3 cellular contexts compared by ENCODE assay signal in genomic region chr5:175848676-175849075, GRCh38.
A peak's percentile ranks its signal among the peaks of the same experiment; 100 is the strongest.
TF ChIP-seq lines count a peak whose summit lies in the region.

No MANE protein-coding gene starts in this region.

TF ChIP-seq in HepG2, 621 proteins besides CTCF, POLR2A, EP300 and RAD21:
- TF ChIP-seq ZNF205 (CRISPR knock-in tag; IDR thresholded peaks at IDR 0.05) (no peak), ZMYM3 (CRISPR knock-in tag; IDR thresholded peaks at IDR 0.05) (peak; percentile 73), ZNF570 (CRISPR knock-in tag; IDR thresholded peaks at IDR 0.05; ENCODE audit: borderline replicate concordance) (no peak), RORA (CRISPR knock-in tag; IDR thresholded peaks at IDR 0.05) (no peak), ZBTB37 (CRISPR knock-in tag; IDR thresholded peaks at IDR 0.05) (no peak), GLMP (CRISPR knock-in tag; IDR thresholded peaks at IDR 0.05; ENCODE audit: borderline replicate concordance) (no peak), ZNF562 (CRISPR knock-in tag; IDR thresholded peaks at IDR 0.05; ENCODE audit: borderline replicate concordance) (no peak), ZNF280B (CRISPR knock-in tag; IDR thresholded peaks at IDR 0.05; ENCODE audit: borderline replicate concordance) (no peak)

TF ChIP-seq in HEK293, 187 proteins besides CTCF, POLR2A, EP300 and RAD21:
- TF ChIP-seq BCL6B (tag by site-specific recombination; IDR thresholded peaks at IDR 0.05) (no peak), ZNF585B (tag by site-specific recombination; IDR thresholded peaks at IDR 0.05) (no peak), ZNF10 (tag by site-specific recombination; IDR thresholded peaks at IDR 0.05) (no peak), ZNF623 (tag by site-specific recombination; IDR thresholded peaks at IDR 0.05) (peak; percentile 97)

TF ChIP-seq in H1, 55 proteins besides CTCF, POLR2A, EP300 and RAD21:
- TF ChIP-seq HDAC2 (IDR thresholded peaks at IDR 0.05; ENCODE audit: borderline replicate concordance in 1 of 2, low read depth in 2 of 2, low read length in 2 of 2) = 0 out of 4 replicates have a peak, but pooled peaks of 1 of the 2 experiments have one; percentile 35
- no peak for TF ChIP-seq KDM4A (IDR thresholded peaks at IDR 0.05; ENCODE audit: low read depth, low read length, severe bottlenecking)
- TF ChIP-seq MAFK (IDR thresholded peaks at IDR 0.05; ENCODE audit: low read depth, low read length) = no peak
- no peak for TF ChIP-seq YY1 (IDR thresholded peaks at IDR 0.05; ENCODE audit: low read depth, low read length)
- peak; percentile 77; the same call in 1 of the 2 replicates for TF ChIP-seq KDM1A (IDR thresholded peaks at IDR 0.05; ENCODE audit: borderline replicate concordance, low read length)
- TF ChIP-seq POLR2AphosphoS5 (IDR thresholded peaks at IDR 0.05; ENCODE audit: low read depth, low read length) = no peak
